ENCODE assay signal across 23 cellular contexts in the genomic region with DNA sequence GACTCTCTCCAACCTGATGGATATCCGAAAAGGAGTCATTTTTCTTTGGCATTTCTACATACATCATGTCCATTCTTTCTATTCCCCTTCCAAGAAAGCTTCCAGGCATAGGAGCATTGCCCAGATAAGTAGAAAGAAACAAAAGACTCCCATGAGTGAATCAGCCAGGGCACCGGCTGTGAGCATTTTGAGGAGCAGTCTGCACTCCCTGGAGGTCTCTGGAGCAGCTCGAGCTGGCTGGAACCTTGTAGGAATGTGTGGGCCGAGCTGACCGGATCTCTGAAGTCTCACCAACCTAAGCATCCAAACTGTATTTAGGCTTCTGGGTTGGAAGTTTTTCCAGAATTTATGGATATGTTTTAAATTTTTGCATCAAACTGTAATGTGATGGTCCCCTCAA.
"Had no signal": no experiment of that assay in that cellular context is flagged by ENCODE, and none has a peak within 500 bp of the region (broad histone marks: within the 10 kb centered on the region; RNA-seq: fewer than 3 reads in every experiment).

No MANE protein-coding gene starts in this region.

- H3K9me3 Mint-ChIP-seq: effector memory CD8-positive, alpha-beta T cell; stimulated activated memory B cell treated with anti-CD40 and anti-IgM and Interleukin-4, amounts not matched to agents 10 μg/mL and 1 μg/mL and 100 μg/mL, for 72 hours; type B pancreatic cell had no signal

- H3K27ac Mint-ChIP-seq: effector memory CD8-positive, alpha-beta T cell; immature natural killer cell; memory B cell; mesothelial cell of epicardium; naive B cell; stimulated activated memory B cell treated with anti-CD40 and anti-IgM and Interleukin-4, amounts not matched to agents 10 μg/mL and 1 μg/mL and 100 μg/mL, for 72 hours; type B pancreatic cell had no signal

- H3K27ac ChIP-seq: coronary artery, esophagus squamous epithelium, lower lobe of right lung, neutrophil, prostate gland, right atrium auricular region, testis, tibial artery had no signal

- H3K36me3 Mint-ChIP-seq: immature natural killer cell; memory B cell; mesothelial cell of epicardium; naive B cell; stimulated activated memory B cell treated with anti-CD40 and anti-IgM and Interleukin-4, amounts not matched to agents 10 μg/mL and 1 μg/mL and 100 μg/mL, for 72 hours; type B pancreatic cell had no signal

- ATAC-seq: effector memory CD8-positive, alpha-beta T cell; left ventricle myocardium superior; lower lobe of right lung; mucosa of descending colon; sciatic nerve; stimulated activated naive CD8-positive, alpha-beta T cell treated with anti-CD3 and anti-CD28 coated beads, Interleukin-15, Interleukin-2, amounts not matched to agents 100 U/mL and 50 U/mL, for 24 hours had no signal

- H3K9me3 ChIP-seq: esophagus squamous epithelium, lower lobe of right lung, mucosa of descending colon, neutrophil, prostate gland, right atrium auricular region, testis, tibial artery had no signal

- H3K4me1 ChIP-seq: esophagus squamous epithelium, lower lobe of right lung, prostate gland, right atrium auricular region, testis, tibial artery had no signal

- H3K27me3 ChIP-seq: esophagus squamous epithelium, neutrophil, right atrium auricular region, testis, tibial artery had no signal

- H3K27me3 Mint-ChIP-seq: effector memory CD8-positive, alpha-beta T cell; memory B cell; naive B cell; stimulated activated memory B cell treated with anti-CD40 and anti-IgM and Interleukin-4, amounts not matched to agents 10 μg/mL and 1 μg/mL and 100 μg/mL, for 72 hours had no signal

- H3K4me3 ChIP-seq: coronary artery, esophagus squamous epithelium, lower lobe of right lung, mucosa of descending colon, prostate gland, right atrium auricular region, testis, tibial artery had no signal

- H3K4me1 Mint-ChIP-seq: immature natural killer cell; memory B cell; naive B cell; stimulated activated memory B cell treated with anti-CD40 and anti-IgM and Interleukin-4, amounts not matched to agents 10 μg/mL and 1 μg/mL and 100 μg/mL, for 72 hours had no signal

- DNase-seq: dermis blood vessel endothelial cell; effector memory CD8-positive, alpha-beta T cell; erythroblast; esophagus squamous epithelium; immature natural killer cell; left ventricle myocardium superior; lower lobe of right lung; mucosa of descending colon; naive B cell; stimulated activated CD4-positive, alpha-beta T cell treated with anti-CD3 and anti-CD28 coated beads, Interleukin-4, amount 100 ng/mL, for 4 hours; stimulated activated naive CD8-positive, alpha-beta T cell treated with anti-CD3 and anti-CD28 coated beads, Interleukin-15, Interleukin-2, amounts not matched to agents 100 U/mL and 50 U/mL, for 24 hours; substantia nigra; testis; tibial artery had no signal

- H3K4me3 Mint-ChIP-seq: effector memory CD8-positive, alpha-beta T cell; immature natural killer cell; memory B cell; mesothelial cell of epicardium; naive B cell; stimulated activated memory B cell treated with anti-CD40 and anti-IgM and Interleukin-4, amounts not matched to agents 10 μg/mL and 1 μg/mL and 100 μg/mL, for 72 hours; type B pancreatic cell had no signal

- H3K36me3 ChIP-seq: esophagus squamous epithelium, lower lobe of right lung, neutrophil, prostate gland, right atrium auricular region, tibial artery had no signal
